8 cellular contexts compared by ENCODE assay signal in genomic region chr3:172749201-172749965, GRCh38. TPM values are rescaled to one million over a fixed set of nuclear protein-coding genes. Genes with fewer than 3 reads are reported as not detected.
A peak's percentile ranks its signal among the peaks of the same experiment; 100 is the strongest.
DNase-seq lines count a peak whose midpoint lies in the region; ATAC-seq lines count a peak whose summit lies in the region.

No MANE protein-coding gene starts in this region.

- peak; percentile 96 for DNase-seq in HT1080 (ENCODE audit: low read depth)
- no peak for DNase-seq in activated T-helper 1 cell treated with anti-CD3 and anti-CD28 coated beads, Interleukin-12 subunit alpha, Interleukin-12 subunit beta, Interleukin-2, Interleukin-4 antibody, amounts not matched to agents 30 ng/mL and 10 ng/mL and 1 ng/mL, durations not matched to agents 14 hours and 24 hours and 36 hours (ENCODE audit: low spot score)
- peak; percentile 76 for DNase-seq in skeletal muscle cell (ENCODE audit: low read depth)
- no peak for DNase-seq in stimulated activated naive CD8-positive, alpha-beta T cell treated with anti-CD3 and anti-CD28 coated beads, Interleukin-15, Interleukin-2, amounts not matched to agents 100 U/mL and 50 U/mL, for 24 hours
- DNase-seq in cerebellar nuclear complex (lab: John Stamatoyannopoulos, UW) = no peak

- peaks cover 27% of the 10 kb centered on the region for H3K4me1 ChIP-seq in BLaER1

- intact Hi-C loops in activated T-helper 1 cell treated with anti-CD3 and anti-CD28 coated beads, Interleukin-12 subunit alpha, Interleukin-12 subunit beta, Interleukin-2, Interleukin-4 antibody, amounts not matched to agents 30 ng/mL and 10 ng/mL and 1 ng/mL, durations not matched to agents 14 hours and 24 hours and 36 hours (cut with micrococcal nuclease) = no loop called here

- peak overlapping the region; percentile 94 for H3K4me3 Mint-ChIP-seq in activated T-helper 1 cell treated with anti-CD3 and anti-CD28 coated beads, Interleukin-12 subunit alpha, Interleukin-12 subunit beta, Interleukin-2, Interleukin-4 antibody, amounts not matched to agents 30 ng/mL and 10 ng/mL and 1 ng/mL, durations not matched to agents 14 hours and 24 hours and 36 hours

- H3K4me2 ChIP-seq in BLaER1 = peak overlapping the region; percentile 80

- H3K27me3 Mint-ChIP-seq in activated T-helper 1 cell treated with anti-CD3 and anti-CD28 coated beads, Interleukin-12 subunit alpha, Interleukin-12 subunit beta, Interleukin-2, Interleukin-4 antibody, amounts not matched to agents 30 ng/mL and 10 ng/mL and 1 ng/mL, durations not matched to agents 14 hours and 24 hours and 36 hours (ENCODE audit: insufficient read depth) = peaks cover 4% of the 10 kb centered on the region

- no peak overlapping the region for H3K27ac ChIP-seq in BLaER1

- no peak for ATAC-seq in stimulated activated naive CD8-positive, alpha-beta T cell treated with anti-CD3 and anti-CD28 coated beads, Interleukin-15, Interleukin-2, amounts not matched to agents 100 U/mL and 50 U/mL, for 24 hours
- no peak for ATAC-seq in HG02798 (IDR thresholded peaks at IDR 0.05; ENCODE audit: poor library complexity, unreplicated experiment)

- H3K4me3 ChIP-seq in BLaER1 (peak overlapping the region; percentile 93; the same call in 1 of the 2 replicates), iPS-18c (ENCODE audit: insufficient read depth, low read depth, low read length) (peak overlapping the region; percentile 47; the same call in 1 of the 2 replicates), skeletal muscle cell (ENCODE audit: low read depth, low read length) (peak overlapping the region; percentile 96)

- no peaks in the 10 kb centered on the region; the same call in 1 of the 2 replicates for H3K36me3 ChIP-seq in BLaER1

- no peak overlapping the region for H3K27ac Mint-ChIP-seq in activated T-helper 1 cell treated with anti-CD3 and anti-CD28 coated beads, Interleukin-12 subunit alpha, Interleukin-12 subunit beta, Interleukin-2, Interleukin-4 antibody, amounts not matched to agents 30 ng/mL and 10 ng/mL and 1 ng/mL, durations not matched to agents 14 hours and 24 hours and 36 hours

- H3K4me1 Mint-ChIP-seq in activated T-helper 1 cell treated with anti-CD3 and anti-CD28 coated beads, Interleukin-12 subunit alpha, Interleukin-12 subunit beta, Interleukin-2, Interleukin-4 antibody, amounts not matched to agents 30 ng/mL and 10 ng/mL and 1 ng/mL, durations not matched to agents 14 hours and 24 hours and 36 hours (ENCODE audit: low read depth) = peaks cover 28% of the 10 kb centered on the region

- H3K27me3 ChIP-seq in BLaER1 = no peaks in the 10 kb centered on the region

- H4K20me1 ChIP-seq in BLaER1 = no peaks in the 10 kb centered on the region

- H3K9ac ChIP-seq in BLaER1 = no peak overlapping the region

- H3K36me3 Mint-ChIP-seq in activated T-helper 1 cell treated with anti-CD3 and anti-CD28 coated beads, Interleukin-12 subunit alpha, Interleukin-12 subunit beta, Interleukin-2, Interleukin-4 antibody, amounts not matched to agents 30 ng/mL and 10 ng/mL and 1 ng/mL, durations not matched to agents 14 hours and 24 hours and 36 hours (ENCODE audit: low read depth) = peaks cover 15% of the 10 kb centered on the region

- no peaks in the 10 kb centered on the region for H3K9me3 Mint-ChIP-seq in activated T-helper 1 cell treated with anti-CD3 and anti-CD28 coated beads, Interleukin-12 subunit alpha, Interleukin-12 subunit beta, Interleukin-2, Interleukin-4 antibody, amounts not matched to agents 30 ng/mL and 10 ng/mL and 1 ng/mL, durations not matched to agents 14 hours and 24 hours and 36 hours

- H3K9me3 ChIP-seq in BLaER1 (no peaks in the 10 kb centered on the region), iPS-18c (ENCODE audit: control insufficient read depth, insufficient read depth, low read length) (no peaks in the 10 kb centered on the region)

RNA-seq across cellular contexts. Expression of gene ECT2, which starts 1.1 kb away (rescaled TPM):
- total RNA-seq in HT1080 (2014; rRNA removed; shearing (Covaris generic)) = 102 and 114 TPM in 2 replicates
- polyA plus RNA-seq in HT1080 (2015; cell fraction: cytosol; rRNA removed) = 119 and 145 TPM in 2 replicates
- polyA plus RNA-seq in HT1080 (2015; cell fraction: nucleus; rRNA removed) = 242 and 285 TPM in 2 replicates
- total RNA-seq in activated T-helper 1 cell treated with anti-CD3 and anti-CD28 coated beads, Interleukin-12 subunit alpha, Interleukin-12 subunit beta, Interleukin-2, Interleukin-4 antibody, amounts not matched to agents 30 ng/mL and 10 ng/mL and 1 ng/mL, durations not matched to agents 14 hours and 24 hours and 36 hours = 34.5 and 39.6 TPM in 2 replicates

RNA-seq across cellular contexts. Expression of gene NCEH1, which starts 38.5 kb away (rescaled TPM):
- 49.9 and 72.2 TPM in 2 replicates for total RNA-seq in HT1080 (2014; rRNA removed; shearing (Covaris generic))
- 114 and 133 TPM in 2 replicates for polyA plus RNA-seq in HT1080 (2015; cell fraction: cytosol; rRNA removed)
- polyA plus RNA-seq in HT1080 (2015; cell fraction: nucleus; rRNA removed) = 152 and 161 TPM in 2 replicates
- total RNA-seq in activated T-helper 1 cell treated with anti-CD3 and anti-CD28 coated beads, Interleukin-12 subunit alpha, Interleukin-12 subunit beta, Interleukin-2, Interleukin-4 antibody, amounts not matched to agents 30 ng/mL and 10 ng/mL and 1 ng/mL, durations not matched to agents 14 hours and 24 hours and 36 hours = 7.4 and 8.8 TPM in 2 replicates

Comparison
In these comparisons a context has a peak if more than half of its experiments do, and no peak if none do; other contexts are left out.
1. DNase-seq: peak in HT1080 (single experiment) and skeletal muscle cell (single experiment); none in activated T-helper 1 cell treated with anti-CD3 and anti-CD28 coated beads, Interleukin-12 subunit alpha, Interleukin-12 subunit beta, Interleukin-2, Interleukin-4 antibody, amounts not matched to agents 30 ng/mL and 10 ng/mL and 1 ng/mL, durations not matched to agents 14 hours and 24 hours and 36 hours (single experiment), stimulated activated naive CD8-positive, alpha-beta T cell treated with anti-CD3 and anti-CD28 coated beads, Interleukin-15, Interleukin-2, amounts not matched to agents 100 U/mL and 50 U/mL, for 24 hours (single experiment) and cerebellar nuclear complex (0 of 2).
2. Peak in every context shown above with its lines, with median percentiles within 50 percentile points of each other: H3K4me3 ChIP-seq.